ENCODE assay signal across 10 cellular contexts in genomic region chr22:22593964-22594656, GRCh38. TPM values are rescaled to one million over a fixed set of nuclear protein-coding genes. Genes with fewer than 3 reads are reported as not detected.
A peak's percentile ranks its signal among the peaks of the same experiment; 100 is the strongest.
DNase-seq lines count a peak whose midpoint lies in the region; ATAC-seq and TF ChIP-seq lines count a peak whose summit lies in the region.
"Had no signal": no experiment of that assay in that cellular context is flagged by ENCODE, and none has a peak within 500 bp of the region (broad histone marks: within the 10 kb centered on the region; RNA-seq: fewer than 3 reads in every experiment).

No MANE protein-coding gene starts in this region.

- WGBS in hepatocyte (ENCODE audit: low lambda C conversion rate, missing lambda C conversion rate): 47% methylated on average over 10 of the region's 10 CpGs

- H3K4me3 Mint-ChIP-seq in Calu3 (ENCODE audit: low read depth, unreplicated experiment): no peak overlapping the region
- H3K4me3 Mint-ChIP-seq in activated naive CD4-positive, alpha-beta T cell treated with anti-CD3 and anti-CD28 coated beads, Interleukin-2, amount 50 U/mL, for 24 hours: no peak overlapping the region

- H3K4me1 Mint-ChIP-seq in Calu3 (ENCODE audit: low read depth, unreplicated experiment): no peaks in the 10 kb centered on the region
- H3K4me1 Mint-ChIP-seq in activated naive CD4-positive, alpha-beta T cell treated with anti-CD3 and anti-CD28 coated beads, Interleukin-2, amount 50 U/mL, for 24 hours: no peaks in the 10 kb centered on the region

- CTCF ChIA-PET in Calu3 (lab: Charles Lee): no interaction called here

- H3K79me2 ChIP-seq in hepatocyte: no peaks in the 10 kb centered on the region

- no peaks in the 10 kb centered on the region for H3K36me3 ChIP-seq in RWPE2 (ENCODE audit: low read depth)
- no peaks in the 10 kb centered on the region for H3K36me3 ChIP-seq in hepatocyte (replicated peaks; ENCODE audit: insufficient read depth, low read depth)

- intact Hi-C loops in Calu3 (cut with micrococcal nuclease; ENCODE audit: unreplicated experiment): no loop called here

- H3K27me3 ChIP-seq in RWPE2 (ENCODE audit: insufficient read depth, poor library complexity, severe bottlenecking) (no peaks in the 10 kb centered on the region), hepatocyte (peaks cover 3% of the 10 kb centered on the region)

- H3K4me3 ChIP-seq in RWPE2 (ENCODE audit: severe bottlenecking) (no peak overlapping the region), hepatocyte (no peak overlapping the region)

- H3K9me3 ChIP-seq in RWPE2 (ENCODE audit: severe bottlenecking): peaks cover 8% of the 10 kb centered on the region
- H3K9me3 ChIP-seq in hepatocyte (ENCODE audit: low read depth): no peaks in the 10 kb centered on the region

- no peaks in the 10 kb centered on the region for H3K9me3 Mint-ChIP-seq in Calu3 (ENCODE audit: low read depth, unreplicated experiment)
- H3K9me3 Mint-ChIP-seq in activated naive CD4-positive, alpha-beta T cell treated with anti-CD3 and anti-CD28 coated beads, Interleukin-2, amount 50 U/mL, for 24 hours: no peaks in the 10 kb centered on the region

- ATAC-seq in HG02759 (IDR thresholded peaks at IDR 0.05; ENCODE audit: unreplicated experiment) (peak; percentile 59), RWPE2 (ENCODE audit: low read depth) (peak; percentile 41; the same call in 1 of the 3 replicates), GM21423 (IDR thresholded peaks at IDR 0.05; ENCODE audit: unreplicated experiment) (no peak), GM19452 (IDR thresholded peaks at IDR 0.05; ENCODE audit: unreplicated experiment) (no peak)

- H2AFZ ChIP-seq in hepatocyte: no peak overlapping the region

- BruUV-seq in Calu3 (replicated peaks; lab: Mats Ljungman, UMichigan): no TSS peak

- no peaks in the 10 kb centered on the region for H4K20me1 ChIP-seq in hepatocyte (ENCODE audit: insufficient read depth, poor library complexity, severe bottlenecking)

- DNase-seq in Calu3: peak; percentile 65
- no peak for DNase-seq in RWPE2 (ENCODE audit: low spot score)
- peak; percentile 77 for DNase-seq in hepatocyte (ENCODE audit: low spot score)
- DNase-seq in stimulated activated CD4-positive, alpha-beta T cell treated with anti-CD3 and anti-CD28 coated beads, Interleukin-1b, Interleukin-23, amount 100 ng/mL, for 48 hours: peak; percentile 60

- peaks cover 89% of the 10 kb centered on the region for H3K27me3 Mint-ChIP-seq in Calu3 (ENCODE audit: unreplicated experiment)
- peaks cover 1% of the 10 kb centered on the region for H3K27me3 Mint-ChIP-seq in activated naive CD4-positive, alpha-beta T cell treated with anti-CD3 and anti-CD28 coated beads, Interleukin-2, amount 50 U/mL, for 24 hours

- peak; percentile 65 for TF ChIP-seq CTCF in Calu3 (IDR thresholded peaks at IDR 0.05; ENCODE audit: unreplicated experiment)
- TF ChIP-seq CTCF in RWPE2 (IDR thresholded peaks at IDR 0.05; ENCODE audit: poor library complexity, severe bottlenecking): peak; percentile 65
- peak; percentile 71 for TF ChIP-seq CTCF in hepatocyte (IDR thresholded peaks at IDR 0.05; ENCODE audit: poor library complexity)

- no peak overlapping the region for H3K27ac Mint-ChIP-seq in Calu3 (ENCODE audit: unreplicated experiment)
- H3K27ac Mint-ChIP-seq in activated naive CD4-positive, alpha-beta T cell treated with anti-CD3 and anti-CD28 coated beads, Interleukin-2, amount 50 U/mL, for 24 hours: peak overlapping the region; percentile 56

- H3K9me2 ChIP-seq in hepatocyte (replicated peaks; ENCODE audit: insufficient read depth): no peaks in the 10 kb centered on the region

- H3K4me1 ChIP-seq in RWPE2 (ENCODE audit: insufficient read depth, poor library complexity, severe bottlenecking): no peaks in the 10 kb centered on the region
- H3K4me1 ChIP-seq in hepatocyte (ENCODE audit: insufficient read depth): no peaks in the 10 kb centered on the region

- no peaks in the 10 kb centered on the region for H3K36me3 Mint-ChIP-seq in Calu3 (ENCODE audit: insufficient read depth, unreplicated experiment)
- no peaks in the 10 kb centered on the region for H3K36me3 Mint-ChIP-seq in activated naive CD4-positive, alpha-beta T cell treated with anti-CD3 and anti-CD28 coated beads, Interleukin-2, amount 50 U/mL, for 24 hours

- H3K27ac ChIP-seq in RWPE2 (ENCODE audit: poor library complexity, severe bottlenecking) (no peak overlapping the region), hepatocyte (no peak overlapping the region)

- H3K4me2 ChIP-seq in hepatocyte: no peak overlapping the region

RNA-seq across cellular contexts. Expression of gene PRAME, which starts 35.0 kb away (rescaled TPM):
- 2.6 and 5.1 TPM in 2 replicates for total RNA-seq in Calu3 (2022)
- not detected in 2 replicates for total RNA-seq in hepatocyte
- not detected in 2 replicates for polyA plus RNA-seq in hepatocyte
- total RNA-seq: T-helper 2 cell treated with Interferon-gamma antibody and Interleukin-4, amounts not matched to agents 100 ng/mL and 5 ng/mL, for 36 hours; urinary bladder had no signal
- polyA plus RNA-seq: urinary bladder had no signal

RNA-seq across cellular contexts. Expression of gene GGTLC2, which starts 50.3 kb away (rescaled TPM):
- total RNA-seq in Calu3 (2022) (not detected in 2 replicates), hepatocyte (0.37 TPM in 1 of 2 replicates, not detected in the other)
- 0.41 TPM in 1 of 2 replicates, not detected in the other for polyA plus RNA-seq in hepatocyte
- total RNA-seq: T-helper 2 cell treated with Interferon-gamma antibody and Interleukin-4, amounts not matched to agents 100 ng/mL and 5 ng/mL, for 36 hours; urinary bladder had no signal
- polyA plus RNA-seq: urinary bladder had no signal

Comparison
In these comparisons a context has a peak if more than half of its experiments do, and no peak if none do; other contexts are left out.
1. ATAC-seq: peak in HG02759 (single experiment) and RWPE2 (single experiment); none in GM21423 (single experiment) and GM19452 (single experiment).
2. Peak in every context shown above with its lines, with median percentiles within 50 percentile points of each other: CTCF ChIP-seq.